2 cellular contexts compared by ENCODE assay signal in genomic region chr1:214444159-214444939, GRCh38.
TF ChIP-seq lines count a peak whose summit lies in the region.

No MANE protein-coding gene starts in this region.

TF ChIP-seq in SK-N-SH, 30 proteins besides CTCF, POLR2A, EP300 and RAD21 (continued from another document):
- TF ChIP-seq, protein P1, sequence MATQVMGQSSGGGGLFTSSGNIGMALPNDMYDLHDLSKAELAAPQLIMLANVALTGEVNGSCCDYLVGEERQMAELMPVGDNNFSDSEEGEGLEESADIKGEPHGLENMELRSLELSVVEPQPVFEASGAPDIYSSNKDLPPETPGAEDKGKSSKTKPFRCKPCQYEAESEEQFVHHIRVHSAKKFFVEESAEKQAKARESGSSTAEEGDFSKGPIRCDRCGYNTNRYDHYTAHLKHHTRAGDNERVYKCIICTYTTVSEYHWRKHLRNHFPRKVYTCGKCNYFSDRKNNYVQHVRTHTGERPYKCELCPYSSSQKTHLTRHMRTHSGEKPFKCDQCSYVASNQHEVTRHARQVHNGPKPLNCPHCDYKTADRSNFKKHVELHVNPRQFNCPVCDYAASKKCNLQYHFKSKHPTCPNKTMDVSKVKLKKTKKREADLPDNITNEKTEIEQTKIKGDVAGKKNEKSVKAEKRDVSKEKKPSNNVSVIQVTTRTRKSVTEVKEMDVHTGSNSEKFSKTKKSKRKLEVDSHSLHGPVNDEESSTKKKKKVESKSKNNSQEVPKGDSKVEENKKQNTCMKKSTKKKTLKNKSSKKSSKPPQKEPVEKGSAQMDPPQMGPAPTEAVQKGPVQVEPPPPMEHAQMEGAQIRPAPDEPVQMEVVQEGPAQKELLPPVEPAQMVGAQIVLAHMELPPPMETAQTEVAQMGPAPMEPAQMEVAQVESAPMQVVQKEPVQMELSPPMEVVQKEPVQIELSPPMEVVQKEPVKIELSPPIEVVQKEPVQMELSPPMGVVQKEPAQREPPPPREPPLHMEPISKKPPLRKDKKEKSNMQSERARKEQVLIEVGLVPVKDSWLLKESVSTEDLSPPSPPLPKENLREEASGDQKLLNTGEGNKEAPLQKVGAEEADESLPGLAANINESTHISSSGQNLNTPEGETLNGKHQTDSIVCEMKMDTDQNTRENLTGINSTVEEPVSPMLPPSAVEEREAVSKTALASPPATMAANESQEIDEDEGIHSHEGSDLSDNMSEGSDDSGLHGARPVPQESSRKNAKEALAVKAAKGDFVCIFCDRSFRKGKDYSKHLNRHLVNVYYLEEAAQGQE (IDR thresholded peaks at IDR 0.05; ENCODE audit: low read depth, low read length): no peak
- TF ChIP-seq TCF12 (IDR thresholded peaks at IDR 0.05) (no peak), TAF1 (IDR thresholded peaks at IDR 0.05; ENCODE audit: borderline replicate concordance, low read depth, low read length) (no peak), GABPA (IDR thresholded peaks at IDR 0.05; ENCODE audit: low read depth) (no peak), RFX5 (IDR thresholded peaks at IDR 0.05; ENCODE audit: low read length) (no peak), NRF1 (IDR thresholded peaks at IDR 0.05; ENCODE audit: low read depth, low read length) (no peak), GATA2 (CRISPR knock-in tag; IDR thresholded peaks at IDR 0.05) (no peak), RCOR1 (IDR thresholded peaks at IDR 0.05; ENCODE audit: low read length) (no peak), JUND (IDR thresholded peaks at IDR 0.05) (no peak), CHD2 (IDR thresholded peaks at IDR 0.05; ENCODE audit: low read length, partially characterized antibody) (no peak)
- TF ChIP-seq, protein P2, sequence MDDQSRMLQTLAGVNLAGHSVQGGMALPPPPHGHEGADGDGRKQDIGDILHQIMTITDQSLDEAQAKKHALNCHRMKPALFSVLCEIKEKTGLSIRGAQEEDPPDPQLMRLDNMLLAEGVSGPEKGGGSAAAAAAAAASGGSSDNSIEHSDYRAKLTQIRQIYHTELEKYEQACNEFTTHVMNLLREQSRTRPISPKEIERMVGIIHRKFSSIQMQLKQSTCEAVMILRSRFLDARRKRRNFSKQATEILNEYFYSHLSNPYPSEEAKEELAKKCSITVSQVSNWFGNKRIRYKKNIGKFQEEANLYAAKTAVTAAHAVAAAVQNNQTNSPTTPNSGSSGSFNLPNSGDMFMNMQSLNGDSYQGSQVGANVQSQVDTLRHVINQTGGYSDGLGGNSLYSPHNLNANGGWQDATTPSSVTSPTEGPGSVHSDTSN (IDR thresholded peaks at IDR 0.05): no peak
- TF ChIP-seq, protein P3, sequence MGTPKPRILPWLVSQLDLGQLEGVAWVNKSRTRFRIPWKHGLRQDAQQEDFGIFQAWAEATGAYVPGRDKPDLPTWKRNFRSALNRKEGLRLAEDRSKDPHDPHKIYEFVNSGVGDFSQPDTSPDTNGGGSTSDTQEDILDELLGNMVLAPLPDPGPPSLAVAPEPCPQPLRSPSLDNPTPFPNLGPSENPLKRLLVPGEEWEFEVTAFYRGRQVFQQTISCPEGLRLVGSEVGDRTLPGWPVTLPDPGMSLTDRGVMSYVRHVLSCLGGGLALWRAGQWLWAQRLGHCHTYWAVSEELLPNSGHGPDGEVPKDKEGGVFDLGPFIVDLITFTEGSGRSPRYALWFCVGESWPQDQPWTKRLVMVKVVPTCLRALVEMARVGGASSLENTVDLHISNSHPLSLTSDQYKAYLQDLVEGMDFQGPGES (IDR thresholded peaks at IDR 0.05; ENCODE audit: low read depth, low read length): no peak

TF ChIP-seq in SK-N-SH treated with all-trans-retinoic acid at 6 μM for 48 hours, 23 proteins besides CTCF, POLR2A, EP300 and RAD21 (continued from another document):
- TF ChIP-seq PPARA (CRISPR knock-in tag; IDR thresholded peaks at IDR 0.05; ENCODE audit: borderline replicate concordance): no peak
- no peak for TF ChIP-seq ZFP30 (CRISPR knock-in tag; IDR thresholded peaks at IDR 0.05)
- no peak for TF ChIP-seq TOX (CRISPR knock-in tag; IDR thresholded peaks at IDR 0.05; ENCODE audit: borderline replicate concordance)
- TF ChIP-seq OSR1 (CRISPR knock-in tag; IDR thresholded peaks at IDR 0.05): no peak
TF ChIP-seq in SK-N-SH treated with all-trans-retinoic acid at 6 μM for 48 hours: peak in this region for 0.
